In genomic region chr10:77626266-77626935, GRCh38 we compare ENCODE assay signal across 26 cellular contexts. TPM values are rescaled to one million over a fixed set of nuclear protein-coding genes. Genes with fewer than 3 reads are reported as not detected.
DNase-seq lines count a peak whose midpoint lies in the region; ATAC-seq and TF ChIP-seq lines count a peak whose summit lies in the region.
"Had no signal": no experiment of that assay in that cellular context is flagged by ENCODE, and none has a peak within 500 bp of the region (broad histone marks: within the 10 kb centered on the region; RNA-seq: fewer than 3 reads in every experiment).

No MANE protein-coding gene starts in this region.

- TF ChIP-seq POLR2A in esophagus squamous epithelium (IDR thresholded peaks at IDR 0.05), result no peak

- H3K36me3 ChIP-seq in SK-N-SH (replicated peaks in 1 of 2; ENCODE audit: control insufficient read depth in 1 of 2, insufficient read depth in 2 of 2, low read length in 1 of 2), result peaks cover 0 to 4% of the 10 kb centered on the region in 2 experiments
- H3K36me3 ChIP-seq in esophagus squamous epithelium, result no peaks in the 10 kb centered on the region
- H3K36me3 ChIP-seq: BE2C, heart left ventricle, left lung, SJSA1, stomach had no signal

- CTCF ChIA-PET in SK-N-SH (lab: Yijun Ruan, JAX), result interaction anchor here (0.8 to 1.3 kb wide), 3 partner anchors 9 to 452 kb away, joined by 3 read pairs; no protein-coding TSS in a partner anchor

- 92% methylated on average over 8 of the region's 8 CpGs for WGBS in SK-N-SH (ENCODE audit: low lambda C conversion rate)
- 77 to 86% methylated on average over 8 of the region's 8 CpGs for WGBS in esophagus squamous epithelium, 2 donors

- TF ChIP-seq CTCF in SK-N-SH (IDR thresholded peaks at IDR 0.05) (no peak), fibroblast of villous mesenchyme (IDR thresholded peaks at IDR 0.05; ENCODE audit: insufficient read depth, low read depth, low read length) (no peak), esophagus squamous epithelium (IDR thresholded peaks at IDR 0.05) (no peak)

- H3K9me3 ChIP-seq in SK-N-SH, result no peaks in the 10 kb centered on the region
- H3K9me3 ChIP-seq in esophagus squamous epithelium, result no peaks in the 10 kb centered on the region
- H3K9me3 ChIP-seq: BE2C, heart left ventricle, left lung, psoas muscle, SJSA1, stomach had no signal

- no peaks in the 10 kb centered on the region for H3F3A ChIP-seq in SK-N-SH (replicated peaks; ENCODE audit: insufficient read depth)

- H3K27ac ChIP-seq in SK-N-SH (ENCODE audit: low read depth in 2 of 2, low read length in 1 of 2) (no peak overlapping the region), esophagus squamous epithelium (no peak overlapping the region)
- H3K27ac ChIP-seq: 22Rv1, left lung, psoas muscle had no signal

- peaks cover 34% of the 10 kb centered on the region; the same call in 1 of the 2 replicates for H3K79me2 ChIP-seq in SK-N-SH (ENCODE audit: insufficient read depth)

- H3K27me3 ChIP-seq in SK-N-SH (ENCODE audit: insufficient read depth) (no peaks in the 10 kb centered on the region), esophagus squamous epithelium (no peaks in the 10 kb centered on the region)
- H3K27me3 ChIP-seq: BE2C, SJSA1, stomach had no signal

- DNase-seq in SK-N-SH, result no peak
- peak; percentile 65 for DNase-seq in SW480 (ENCODE audit: low spot score)
- DNase-seq in fibroblast of villous mesenchyme (ENCODE audit: low read depth), result peak; percentile 50
- no peak for DNase-seq in esophagus squamous epithelium (lab: John Stamatoyannopoulos, UW)
- no peak for DNase-seq in NCI-H1417 treated with DMSO at 0.1 percent for 48 hours (lab: John Stamatoyannopoulos, UW)
- DNase-seq in NCI-H1694 treated with DMSO at 0.1 percent for 48 hours (lab: John Stamatoyannopoulos, UW), result no peak
- DNase-seq: activated CD4-positive, alpha-beta T cell treated with anti-CD3 and anti-CD28 coated beads, Interleukin-2, amount 50 U/mL, for 4 hours; activated CD8-positive, alpha-beta memory T cell treated with anti-CD3 and anti-CD28 coated beads, Interleukin-2, amount 50 U/mL, for 48 hours; activated effector memory CD4-positive, alpha-beta T cell treated with Interleukin-2 at 50 U/mL for 16 hours; BE2C; effector CD4-positive, alpha-beta T cell; heart left ventricle; KBM-7; left lung; NCI-H1930; NCI-H2227 treated with DMSO at 0.1 percent for 48 hours; NCI-H748 treated with DMSO at 0.1 percent for 48 hours; OCI-M1; psoas muscle; stimulated activated CD4-positive, alpha-beta T cell treated with anti-CD3 and anti-CD28 coated beads, Interleukin-4, amount 100 ng/mL, for 24 hours; stomach had no signal

- no peak overlapping the region for H3K9ac ChIP-seq in SK-N-SH

- TF ChIP-seq EP300 in SK-N-SH (IDR thresholded peaks at IDR 0.05; ENCODE audit: borderline replicate concordance in 1 of 2, low read depth in 1 of 2, low read length in 1 of 2), result no peak

- no peak overlapping the region for H2AFZ ChIP-seq in SK-N-SH (ENCODE audit: low read depth)

- TF ChIP-seq RAD21 in SK-N-SH (IDR thresholded peaks at IDR 0.05; ENCODE audit: low read length), result no peak

- no peak overlapping the region for H3K4me2 ChIP-seq in SK-N-SH

- POLR2A ChIA-PET in SK-N-SH (lab: Yijun Ruan, JAX), result no interaction called here

- H4K20me1 ChIP-seq in SK-N-SH (ENCODE audit: insufficient read depth), result no peaks in the 10 kb centered on the region

- intact Hi-C loops in esophagus squamous epithelium (cut with DNase I), result no loop called here

- H3K4me3 ChIP-seq in SK-N-SH (ENCODE audit: low read depth in 2 of 2, low read length in 1 of 2) (no peak overlapping the region), fibroblast of villous mesenchyme (ENCODE audit: low read depth, low read length) (no peak overlapping the region), esophagus squamous epithelium (no peak overlapping the region)
- H3K4me3 ChIP-seq: heart left ventricle, left lung, psoas muscle, SJSA1, stomach had no signal

- H3K9me2 ChIP-seq in SK-N-SH, result no peaks in the 10 kb centered on the region

- H3K4me1 ChIP-seq in SK-N-SH (ENCODE audit: control insufficient read depth in 1 of 2, insufficient read depth in 2 of 2, low read depth in 1 of 2, low read length in 1 of 2) (no peaks in the 10 kb centered on the region; a peak in 2 of 4 replicates), esophagus squamous epithelium (peaks cover 0 to 66% (median 21%) of the 10 kb centered on the region in 3 donors)
- H3K4me1 ChIP-seq: BE2C had no signal

- 0 out of 3 replicates have a peak, but pooled peaks have one; percentile 19 for ATAC-seq in SK-N-SH treated with all-trans-retinoic acid at 6 μM for 48 hours
- ATAC-seq in HG03159 (IDR thresholded peaks at IDR 0.05; ENCODE audit: unreplicated experiment), result no peak
- ATAC-seq: heart left ventricle, left lung, psoas muscle, WTC11 had no signal

TF ChIP-seq in SK-N-SH treated with all-trans-retinoic acid at 6 μM for 48 hours, 23 proteins besides CTCF, POLR2A, EP300 and RAD21:
- TF ChIP-seq BACH2 (CRISPR knock-in tag; IDR thresholded peaks at IDR 0.05; ENCODE audit: borderline replicate concordance), result no peak
- TF ChIP-seq, protein P1, sequence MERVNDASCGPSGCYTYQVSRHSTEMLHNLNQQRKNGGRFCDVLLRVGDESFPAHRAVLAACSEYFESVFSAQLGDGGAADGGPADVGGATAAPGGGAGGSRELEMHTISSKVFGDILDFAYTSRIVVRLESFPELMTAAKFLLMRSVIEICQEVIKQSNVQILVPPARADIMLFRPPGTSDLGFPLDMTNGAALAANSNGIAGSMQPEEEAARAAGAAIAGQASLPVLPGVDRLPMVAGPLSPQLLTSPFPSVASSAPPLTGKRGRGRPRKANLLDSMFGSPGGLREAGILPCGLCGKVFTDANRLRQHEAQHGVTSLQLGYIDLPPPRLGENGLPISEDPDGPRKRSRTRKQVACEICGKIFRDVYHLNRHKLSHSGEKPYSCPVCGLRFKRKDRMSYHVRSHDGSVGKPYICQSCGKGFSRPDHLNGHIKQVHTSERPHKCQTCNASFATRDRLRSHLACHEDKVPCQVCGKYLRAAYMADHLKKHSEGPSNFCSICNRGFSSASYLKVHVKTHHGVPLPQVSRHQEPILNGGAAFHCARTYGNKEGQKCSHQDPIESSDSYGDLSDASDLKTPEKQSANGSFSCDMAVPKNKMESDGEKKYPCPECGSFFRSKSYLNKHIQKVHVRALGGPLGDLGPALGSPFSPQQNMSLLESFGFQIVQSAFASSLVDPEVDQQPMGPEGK (CRISPR knock-in tag; IDR thresholded peaks at IDR 0.05; ENCODE audit: borderline replicate concordance), result no peak

TF ChIP-seq in SK-N-SH, 30 proteins besides CTCF, POLR2A, EP300 and RAD21:
- TF ChIP-seq FOSL2 (IDR thresholded peaks at IDR 0.05; ENCODE audit: borderline replicate concordance, low read depth) (no peak), MAX (IDR thresholded peaks at IDR 0.05; ENCODE audit: low read depth) (no peak), FOXJ3 (CRISPR knock-in tag; IDR thresholded peaks at IDR 0.05) (no peak), GATA2 (CRISPR knock-in tag; IDR thresholded peaks at IDR 0.05) (no peak), NRF1 (IDR thresholded peaks at IDR 0.05; ENCODE audit: low read depth, low read length) (no peak), SMC3 (IDR thresholded peaks at IDR 0.05; ENCODE audit: low read depth, low read length) (no peak), USF1 (IDR thresholded peaks at IDR 0.05; ENCODE audit: borderline replicate concordance, low read depth) (no peak), CHD2 (IDR thresholded peaks at IDR 0.05; ENCODE audit: low read length, partially characterized antibody) (no peak)
- TF ChIP-seq, protein P2, sequence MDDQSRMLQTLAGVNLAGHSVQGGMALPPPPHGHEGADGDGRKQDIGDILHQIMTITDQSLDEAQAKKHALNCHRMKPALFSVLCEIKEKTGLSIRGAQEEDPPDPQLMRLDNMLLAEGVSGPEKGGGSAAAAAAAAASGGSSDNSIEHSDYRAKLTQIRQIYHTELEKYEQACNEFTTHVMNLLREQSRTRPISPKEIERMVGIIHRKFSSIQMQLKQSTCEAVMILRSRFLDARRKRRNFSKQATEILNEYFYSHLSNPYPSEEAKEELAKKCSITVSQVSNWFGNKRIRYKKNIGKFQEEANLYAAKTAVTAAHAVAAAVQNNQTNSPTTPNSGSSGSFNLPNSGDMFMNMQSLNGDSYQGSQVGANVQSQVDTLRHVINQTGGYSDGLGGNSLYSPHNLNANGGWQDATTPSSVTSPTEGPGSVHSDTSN (IDR thresholded peaks at IDR 0.05), result no peak

RNA-seq across cellular contexts. Expression of gene KCNMA1, which starts 11.2 kb away (rescaled TPM):
- 81.2 and 107 TPM in 2 replicates for polyA plus RNA-seq in SK-N-SH (2012; rRNA removed)
- polyA plus RNA-seq in SK-N-SH (2012; cell fraction: cytosol; rRNA removed), result 59.4 and 73.4 TPM in 2 replicates
- 144 and 177 TPM in 2 replicates for polyA plus RNA-seq in SK-N-SH (2012; cell fraction: nucleus; rRNA removed)
- total RNA-seq in fibroblast of villous mesenchyme (11.0 and 36.7 TPM in 2 replicates), esophagus squamous epithelium (10 to 100 TPM in 3 of 4 donors, 1 to 10 TPM in 1; 7.5 to 74.2 (median 18.0) TPM)

Comparison
In these comparisons a context has a peak if more than half of its experiments do, and no peak if none do; other contexts are left out.
1. DNase-seq: peak in SW480 (single experiment) and fibroblast of villous mesenchyme (single experiment); none in SK-N-SH (single experiment), esophagus squamous epithelium (single experiment), NCI-H1417 treated with DMSO at 0.1 percent for 48 hours (single experiment) and NCI-H1694 treated with DMSO at 0.1 percent for 48 hours (single experiment).